Comparison of ENCODE assay signal across 19 cellular contexts in genomic region chrX:106284431-106285025, GRCh38.
DNase-seq lines count a peak whose midpoint lies in the region; ATAC-seq, FAIRE-seq and TF ChIP-seq lines count a peak whose summit lies in the region.
"Had no signal": no experiment of that assay in that cellular context is flagged by ENCODE, and none has a peak within 500 bp of the region (broad histone marks: within the 10 kb centered on the region; RNA-seq: fewer than 3 reads in every experiment).

No MANE protein-coding gene starts in this region.

- no peak overlapping the region for H2AFZ ChIP-seq in smooth muscle cell (ENCODE audit: low read depth)

- H3K27me3 ChIP-seq in bronchial epithelial cell (ENCODE audit: control insufficient read depth, insufficient read depth, low read length), result no peaks in the 10 kb centered on the region
- H3K27me3 ChIP-seq in smooth muscle cell (ENCODE audit: low read depth), result no peaks in the 10 kb centered on the region
- H3K27me3 ChIP-seq in WERI-Rb-1 (ENCODE audit: insufficient read depth, low read depth, severe bottlenecking), result peaks cover 39% of the 10 kb centered on the region

- FAIRE-seq in bronchial epithelial cell (lab: Jason Lieb, UNC) (no peak), frontal cortex (lab: Jason Lieb, UNC) (no peak)
- FAIRE-seq: A204.1, D721Med, GM12878, GM19239, H1 had no signal

- H4K20me1 ChIP-seq in smooth muscle cell (ENCODE audit: low read depth), result no peaks in the 10 kb centered on the region

- WGBS in smooth muscle cell (ENCODE audit: low lambda C conversion rate), result 44% methylated on average over 2 of the region's 2 CpGs

- no peaks in the 10 kb centered on the region for H3K79me2 ChIP-seq in smooth muscle cell (ENCODE audit: low read depth)

- H3F3A ChIP-seq in smooth muscle cell (ENCODE audit: low read depth), result no peaks in the 10 kb centered on the region

- H3K4me1 ChIP-seq in smooth muscle cell (ENCODE audit: low read depth), result no peaks in the 10 kb centered on the region
- H3K4me1 ChIP-seq: Caco-2 had no signal

- DNase-seq in LHCN-M2 (ENCODE audit: low read depth) (peak; percentile 13), bronchial epithelial cell (ENCODE audit: low read depth) (peak; percentile 75), myocyte (ENCODE audit: low read depth) (peak; percentile 79), smooth muscle cell (lab: John Stamatoyannopoulos, UW; ENCODE audit: unreplicated experiment) (no peak), frontal cortex (ENCODE audit: low spot score in 2 of 2) (no peak), WERI-Rb-1 (no peak)
- DNase-seq: ACHN; Caco-2; CD4-positive, alpha-beta T cell; DMS79 treated with DMSO at 0.1 percent for 48 hours; GF-D8; H9 had no signal

- no peaks in the 10 kb centered on the region for H3K9me3 ChIP-seq in smooth muscle cell (replicated peaks; ENCODE audit: low read depth)
- H3K9me3 ChIP-seq in WERI-Rb-1 (ENCODE audit: severe bottlenecking), result no peaks in the 10 kb centered on the region
- H3K9me3 ChIP-seq: Caco-2 had no signal

- H3K4me2 ChIP-seq in smooth muscle cell, result no peak overlapping the region

- H3K36me3 ChIP-seq in bronchial epithelial cell (ENCODE audit: control insufficient read depth, insufficient read depth, low read length), result no peaks in the 10 kb centered on the region
- H3K36me3 ChIP-seq in smooth muscle cell (ENCODE audit: low read depth), result no peaks in the 10 kb centered on the region
- no peaks in the 10 kb centered on the region for H3K36me3 ChIP-seq in WERI-Rb-1

- H3K4me3 ChIP-seq in bronchial epithelial cell (ENCODE audit: low read depth, low read length), result no peak overlapping the region
- H3K4me3 ChIP-seq in smooth muscle cell, result no peak overlapping the region
- H3K4me3 ChIP-seq in WERI-Rb-1 (ENCODE audit: low read depth, low read length), result no peak overlapping the region
- H3K4me3 ChIP-seq: GM12878 had no signal

- TF ChIP-seq CTCF in bronchial epithelial cell (IDR thresholded peaks at IDR 0.05; ENCODE audit: insufficient read depth, low read length, severe bottlenecking) (no peak), smooth muscle cell (IDR thresholded peaks at IDR 0.05; ENCODE audit: borderline replicate concordance, insufficient read depth, poor library complexity, severe bottlenecking) (no peak), WERI-Rb-1 (IDR thresholded peaks at IDR 0.05; ENCODE audit: low read depth, low read length) (no peak)

- H3K27ac ChIP-seq in smooth muscle cell (ENCODE audit: low read depth) (peak overlapping the region; percentile 81), WERI-Rb-1 (no peak overlapping the region)
- H3K27ac ChIP-seq: C4-2B had no signal

- ATAC-seq in HG03039 (IDR thresholded peaks at IDR 0.05; ENCODE audit: unreplicated experiment), result no peak
- ATAC-seq: GM12878 had no signal

- H3K9ac ChIP-seq in smooth muscle cell (ENCODE audit: low read depth), result peak overlapping the region; percentile 58

Comparison
In these comparisons a context has a peak if more than half of its experiments do, and no peak if none do; other contexts are left out.
1. DNase-seq: peak in LHCN-M2 (single experiment), bronchial epithelial cell (single experiment) and myocyte (single experiment); none in smooth muscle cell (single experiment), frontal cortex (0 of 2) and WERI-Rb-1 (single experiment).